8 cellular contexts compared by ENCODE assay signal in the genomic region with DNA sequence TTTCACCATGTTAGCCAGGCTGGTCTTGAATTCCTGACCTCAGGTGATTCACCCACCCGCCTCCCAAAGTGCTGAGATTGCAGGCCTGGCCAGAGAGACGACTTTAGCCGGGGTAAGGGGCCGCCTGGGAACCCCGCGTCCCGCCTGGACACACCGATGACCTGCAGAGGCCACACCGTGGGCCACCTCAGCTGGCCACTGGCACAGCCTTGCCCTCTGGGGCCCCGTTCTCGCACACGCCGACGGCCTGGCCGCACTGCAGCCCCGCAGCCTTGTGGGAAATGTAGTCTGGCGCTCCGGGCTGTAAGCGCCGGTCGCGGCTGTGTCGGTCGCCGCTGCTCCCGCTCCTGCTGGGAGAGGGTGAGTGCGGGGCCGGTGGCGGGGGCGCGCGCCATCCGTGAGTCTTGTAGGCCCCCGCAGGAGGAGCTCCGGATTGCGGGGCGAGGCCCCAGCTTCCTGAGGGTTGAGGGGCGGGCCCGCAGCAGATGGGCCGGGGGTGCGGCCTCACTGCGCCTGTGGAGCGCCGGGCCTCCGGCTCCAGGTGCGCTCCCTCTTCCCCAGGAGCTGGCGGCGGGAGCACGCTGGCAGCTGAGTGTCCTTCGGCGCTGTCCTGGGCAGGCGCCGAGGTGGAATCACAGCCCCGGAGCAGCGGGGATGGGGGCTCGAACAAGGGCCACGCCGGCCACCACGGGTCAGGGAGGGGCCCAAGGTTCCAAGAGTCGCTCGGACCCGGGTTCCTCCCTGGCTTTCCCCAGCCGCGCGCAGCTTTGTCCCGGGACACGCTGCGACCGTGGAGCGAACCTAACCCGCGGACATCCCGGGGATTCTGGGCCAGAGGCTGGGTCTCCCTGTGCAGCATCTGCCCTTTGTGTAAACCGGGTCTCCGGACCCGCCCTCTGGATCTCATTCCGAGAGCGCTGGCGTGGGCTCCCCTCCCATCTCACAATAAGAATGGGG.
DNase-seq lines count a peak whose midpoint lies in the region; ATAC-seq lines count a peak whose summit lies in the region.

A gene (plus strand): TSS at position 299 of the 957 bp plus-strand sequence. CDS start 35,401 bp downstream, outside the sequence.

- DNase-seq in SKM-1 treated with dmso at 0.1 percent for 144 hours (lab: John Stamatoyannopoulos, UW; ENCODE audit: unreplicated experiment): peak; percentile 27
- peak; percentile 49 to 79 for DNase-seq in T47D (ENCODE audit: low read depth in 1 of 2, low spot score in 1 of 2)
- DNase-seq in retina: peak; percentile 94
- DNase-seq in GOT3 (lab: John Stamatoyannopoulos, UW): no peak

- in situ Hi-C loops in T47D (cut with HindIII; ENCODE audit: low pct_unique_long_range_greater_than_20kb, low sequenced_read_pairs): no loop called here

- no peak within 1 kb of the TSS for H3K27ac ChIP-seq in BLaER1 treated with 17β-estradiol and CSF1 and Interleukin-3, amounts not matched to agents 10 nM and 100 nM
- H3K27ac ChIP-seq in iPS-18a (ENCODE audit: low read length): no peak within 1 kb of the TSS

- H4K20me1 ChIP-seq in BLaER1 treated with 17β-estradiol and CSF1 and Interleukin-3, amounts not matched to agents 10 nM and 100 nM: no peaks in the 10 kb centered on the region

- ATAC-seq in HG03432 (IDR thresholded peaks at IDR 0.05; ENCODE audit: unreplicated experiment) (peak; percentile 80), GM21381 (IDR thresholded peaks at IDR 0.05; ENCODE audit: unreplicated experiment) (no peak)

- H3K27me3 ChIP-seq in BLaER1 treated with 17β-estradiol and CSF1 and Interleukin-3, amounts not matched to agents 10 nM and 100 nM: peaks cover 11 to 35% (median 24%) of the 10 kb centered on the region in 11 experiments
- H3K27me3 ChIP-seq in iPS-18a (ENCODE audit: control insufficient read depth, insufficient read depth, low read length): no peaks in the 10 kb centered on the region

- H3K9ac ChIP-seq in BLaER1 treated with 17β-estradiol and CSF1 and Interleukin-3, amounts not matched to agents 10 nM and 100 nM: peak within 1 kb of the TSS in 9 of 11 experiments; percentile 6 to 61 (median 42); a peak in 9 of 22 replicates
- H3K9ac ChIP-seq in iPS-18a (ENCODE audit: low read length): peak within 1 kb of the TSS; percentile 83

- H3K4me2 ChIP-seq in BLaER1 treated with 17β-estradiol and CSF1 and Interleukin-3, amounts not matched to agents 10 nM and 100 nM: peak within 1 kb of the TSS; percentile 30 to 67 (median 51); a peak in 20 of 22 replicates

- peaks cover 94 to 98% (median 96%) of the 10 kb centered on the region in 11 experiments for H3K9me3 ChIP-seq in BLaER1 treated with 17β-estradiol and CSF1 and Interleukin-3, amounts not matched to agents 10 nM and 100 nM (replicated peaks in 1 of 11)
- H3K9me3 ChIP-seq in iPS-18a (ENCODE audit: control insufficient read depth, low read depth, low read length): no peaks in the 10 kb centered on the region

- H3K4me1 ChIP-seq in BLaER1 treated with 17β-estradiol and CSF1 and Interleukin-3, amounts not matched to agents 10 nM and 100 nM: peaks cover 0 to 4% (median 0%) of the 10 kb centered on the region in 10 experiments; a peak in 5 of 20 replicates
- peaks cover 4% of the 10 kb centered on the region for H3K4me1 ChIP-seq in iPS-18a (ENCODE audit: control insufficient read depth, low read depth, low read length)

- peaks cover 21 to 85% (median 57%) of the 10 kb centered on the region in 11 experiments for H3K36me3 ChIP-seq in BLaER1 treated with 17β-estradiol and CSF1 and Interleukin-3, amounts not matched to agents 10 nM and 100 nM
- no peaks in the 10 kb centered on the region for H3K36me3 ChIP-seq in iPS-18a (ENCODE audit: control insufficient read depth, low read depth, low read length)

- peak within 1 kb of the TSS; percentile 44 to 65 (median 56) for H3K4me3 ChIP-seq in BLaER1 treated with 17β-estradiol and CSF1 and Interleukin-3, amounts not matched to agents 10 nM and 100 nM
- H3K4me3 ChIP-seq in iPS-18a (ENCODE audit: low read length): peak within 1 kb of the TSS; percentile 87
